Comparison of ENCODE assay signal across 19 cellular contexts in genomic region chr9:81589819-81590218, GRCh38.
DNase-seq lines count a peak whose midpoint lies in the region; ATAC-seq, FAIRE-seq and TF ChIP-seq lines count a peak whose summit lies in the region.
"Had no signal": no experiment of that assay in that cellular context is flagged by ENCODE, and none has a peak within 500 bp of the region (broad histone marks: within the 10 kb centered on the region; RNA-seq: fewer than 3 reads in every experiment).

No MANE protein-coding gene starts in this region.

- H3K4me3 ChIP-seq in GM12865 (ENCODE audit: low read depth, low read length): no peak overlapping the region
- no peak overlapping the region for H3K4me3 ChIP-seq in OCI-LY1 (ENCODE audit: low read depth, low read length, poor library complexity, severe bottlenecking)
- H3K4me3 ChIP-seq in kidney (ENCODE audit: low read length in 2 of 2): no peak overlapping the region
- H3K4me3 ChIP-seq in left lung: no peak overlapping the region
- H3K4me3 ChIP-seq in trophoblast cell (ENCODE audit: low read depth, low read length): no peak overlapping the region
- H3K4me3 ChIP-seq: K562 had no signal

- no peak overlapping the region for H4K91ac ChIP-seq in trophoblast cell (ENCODE audit: low read depth, low read length)

- H3K27ac Mint-ChIP-seq in stimulated activated naive B cell treated with anti-CD40 and anti-IgM and Interleukin-4, amounts not matched to agents 10 μg/mL and 1 μg/mL and 100 μg/mL, for 72 hours: peak overlapping the region; percentile 27

- ATAC-seq in stimulated activated naive B cell treated with anti-CD40 and anti-IgM and Interleukin-4, amounts not matched to agents 10 μg/mL and 1 μg/mL and 100 μg/mL, for 72 hours (replicated peaks): no peak
- no peak for ATAC-seq in left lung
- ATAC-seq: K562, SK-N-SH treated with all-trans-retinoic acid at 6 μM for 48 hours had no signal

- H3K4me1 ChIP-seq in OCI-LY1 (ENCODE audit: insufficient read depth, low read length, severe bottlenecking) (peaks cover 56% of the 10 kb centered on the region), kidney (ENCODE audit: control insufficient read depth in 1 of 2, insufficient read depth in 1 of 2, low read depth in 1 of 2, low read length in 2 of 2) (peaks cover 0 to 9% of the 10 kb centered on the region in 2 donors), left lung (peaks cover 0 to 9% of the 10 kb centered on the region in 2 donors), trophoblast cell (ENCODE audit: control insufficient read depth in 1 of 2, insufficient read depth in 2 of 2, low read length in 2 of 2) (peaks cover 2 to 5% of the 10 kb centered on the region in 2 experiments)

- H3K79me2 ChIP-seq in OCI-LY1 (ENCODE audit: insufficient read depth, low read length) (no peaks in the 10 kb centered on the region), trophoblast cell (ENCODE audit: control insufficient read depth, insufficient read depth, low read length, poor library complexity) (no peaks in the 10 kb centered on the region)

- no peak overlapping the region for H3K4ac ChIP-seq in trophoblast cell (ENCODE audit: low read depth, low read length)

- peaks cover 7% of the 10 kb centered on the region for H3K79me1 ChIP-seq in trophoblast cell (ENCODE audit: low read length)

- H3K4me3 Mint-ChIP-seq in stimulated activated naive B cell treated with anti-CD40 and anti-IgM and Interleukin-4, amounts not matched to agents 10 μg/mL and 1 μg/mL and 100 μg/mL, for 72 hours: no peak overlapping the region

- DNase-seq in GM12865 (ENCODE audit: low read depth) (peak; percentile 53), kidney (peak; percentile 23), LoVo (ENCODE audit: low spot score) (no peak), left lung (no peak), trophoblast cell (no peak)
- DNase-seq in stimulated activated naive B cell treated with anti-CD40 and anti-IgM and Interleukin-4, amounts not matched to agents 10 μg/mL and 1 μg/mL and 100 μg/mL, for 72 hours: no peak
- DNase-seq: AML-193, DMS 273 treated with DMSO at 0.1 percent for 48 hours, DND-41, GOT3, MV-4-11, NCI-H1694 treated with DMSO at 0.1 percent for 48 hours, NCI-H510A treated with DMSO at 0.1 percent for 48 hours, NCI-H774, RPMI8226, SHP77 treated with DMSO at 0.1 percent for 48 hours had no signal

- peaks cover 3 to 4% of the 10 kb centered on the region in 2 donors for H3K9me3 Mint-ChIP-seq in stimulated activated naive B cell treated with anti-CD40 and anti-IgM and Interleukin-4, amounts not matched to agents 10 μg/mL and 1 μg/mL and 100 μg/mL, for 72 hours

- intact Hi-C loops in kidney (cut with DNase I): no loop called here
- intact Hi-C loops in left lung (cut with DNase I): no loop called here

- no peaks in the 10 kb centered on the region for H3K9me2 ChIP-seq in OCI-LY1 (ENCODE audit: low read depth, low read length)

- H3K23ac ChIP-seq in trophoblast cell (ENCODE audit: low read length): no peak overlapping the region

- H2BK5ac ChIP-seq in trophoblast cell (ENCODE audit: low read depth, low read length, poor library complexity): no peak overlapping the region

- H3K4me2 ChIP-seq in OCI-LY1 (ENCODE audit: low read length) (peak overlapping the region; percentile 34; the same call in 1 of the 2 replicates), trophoblast cell (ENCODE audit: low read length) (no peak overlapping the region)

- H3K27me3 Mint-ChIP-seq in stimulated activated naive B cell treated with anti-CD40 and anti-IgM and Interleukin-4, amounts not matched to agents 10 μg/mL and 1 μg/mL and 100 μg/mL, for 72 hours: no peaks in the 10 kb centered on the region

- H3K14ac ChIP-seq in trophoblast cell (ENCODE audit: low read length): no peak overlapping the region

- TF ChIP-seq CTCF in GM12865 (IDR thresholded peaks at IDR 0.05; ENCODE audit: insufficient read depth, low read depth, low read length, missing control alignments) (no peak), OCI-LY1 (IDR thresholded peaks at IDR 0.05; ENCODE audit: low read length) (no peak), kidney (IDR thresholded peaks at IDR 0.05; ENCODE audit: borderline replicate concordance, extremely low read depth, insufficient read depth) (no peak), left lung (IDR thresholded peaks at IDR 0.05) (no peak)

- H4K20me1 ChIP-seq in OCI-LY1 (ENCODE audit: insufficient read depth, low read length): no peaks in the 10 kb centered on the region

- H4K12ac ChIP-seq in trophoblast cell (ENCODE audit: low read depth, low read length): no peak overlapping the region

- H3K9me3 ChIP-seq in OCI-LY1 (ENCODE audit: low read length) (no peaks in the 10 kb centered on the region), kidney (ENCODE audit: control insufficient read depth in 1 of 2, low read length in 2 of 2) (no peaks in the 10 kb centered on the region), left lung (no peaks in the 10 kb centered on the region), trophoblast cell (ENCODE audit: insufficient read depth, low read depth, low read length) (peaks cover 1% of the 10 kb centered on the region)

- H2AFZ ChIP-seq in OCI-LY1 (ENCODE audit: low read length) (no peak overlapping the region), trophoblast cell (ENCODE audit: insufficient read depth, low read length, poor library complexity) (no peak overlapping the region)

- WGBS in trophoblast cell (ENCODE audit: extremely low coverage, insufficient coverage, insufficient read length): no CpG with 5 or more reads among the region's 9 CpGs

- H2BK120ac ChIP-seq in trophoblast cell (ENCODE audit: insufficient read depth, low read length, poor library complexity): no peak overlapping the region

- H3F3A ChIP-seq in OCI-LY1 (ENCODE audit: insufficient read depth, low read length): no peaks in the 10 kb centered on the region

- H3K36me3 Mint-ChIP-seq in stimulated activated naive B cell treated with anti-CD40 and anti-IgM and Interleukin-4, amounts not matched to agents 10 μg/mL and 1 μg/mL and 100 μg/mL, for 72 hours: peaks cover 63 to 64% of the 10 kb centered on the region in 2 donors

- H3K9ac ChIP-seq in OCI-LY1 (ENCODE audit: low read length): no peak overlapping the region
- no peak overlapping the region for H3K9ac ChIP-seq in kidney (ENCODE audit: low read length in 2 of 2)
- H3K9ac ChIP-seq in trophoblast cell (ENCODE audit: low read length): no peak overlapping the region

- H3K27me3 ChIP-seq in OCI-LY1 (ENCODE audit: insufficient read depth, low read length) (no peaks in the 10 kb centered on the region; the same call in 1 of the 2 replicates), left lung (no peaks in the 10 kb centered on the region), trophoblast cell (ENCODE audit: insufficient read depth, low read length) (no peaks in the 10 kb centered on the region)

- FAIRE-seq in kidney (lab: Jason Lieb, UNC): no peak
- FAIRE-seq: K562 had no signal

- no peak overlapping the region for H3K18ac ChIP-seq in trophoblast cell (ENCODE audit: low read length)

- no peak overlapping the region for H2AK5ac ChIP-seq in trophoblast cell (ENCODE audit: low read length)

- H4K8ac ChIP-seq in trophoblast cell (ENCODE audit: low read depth, low read length): no peak overlapping the region

- H3K36me3 ChIP-seq in OCI-LY1 (ENCODE audit: insufficient read depth, low read length) (no peaks in the 10 kb centered on the region), kidney (ENCODE audit: control insufficient read depth in 1 of 2, insufficient read depth in 2 of 2, low read length in 2 of 2) (peaks cover 0 to 2% of the 10 kb centered on the region in 2 donors), left lung (peaks cover 0 to 53% of the 10 kb centered on the region in 2 donors), trophoblast cell (ENCODE audit: control insufficient read depth in 1 of 2, insufficient read depth in 2 of 2, low read length in 2 of 2) (peaks cover 22 to 37% of the 10 kb centered on the region in 2 experiments)

- no peak overlapping the region for H2BK12ac ChIP-seq in trophoblast cell (ENCODE audit: low read length)

- H3K4me1 Mint-ChIP-seq in stimulated activated naive B cell treated with anti-CD40 and anti-IgM and Interleukin-4, amounts not matched to agents 10 μg/mL and 1 μg/mL and 100 μg/mL, for 72 hours: peaks cover 17 to 20% of the 10 kb centered on the region in 2 donors

- peak overlapping the region; percentile 88 for H3K27ac ChIP-seq in OCI-LY1 (ENCODE audit: low read depth, low read length, poor library complexity, severe bottlenecking)
- no peak overlapping the region for H3K27ac ChIP-seq in kidney (ENCODE audit: low read depth in 2 of 2, low read length in 2 of 2)
- no peak overlapping the region for H3K27ac ChIP-seq in left lung
- no peak overlapping the region for H3K27ac ChIP-seq in trophoblast cell (ENCODE audit: low read depth, low read length)

Comparison
In these comparisons a context has a peak if more than half of its experiments do, and no peak if none do; other contexts are left out.
1. DNase-seq: peak in GM12865 (single experiment) and kidney (single experiment); none in stimulated activated naive B cell treated with anti-CD40 and anti-IgM and Interleukin-4, amounts not matched to agents 10 μg/mL and 1 μg/mL and 100 μg/mL, for 72 hours (single experiment), LoVo (single experiment), left lung (0 of 2) and trophoblast cell (0 of 2).